Comparison of ENCODE assay signal across 10 cellular contexts in the genomic region with DNA sequence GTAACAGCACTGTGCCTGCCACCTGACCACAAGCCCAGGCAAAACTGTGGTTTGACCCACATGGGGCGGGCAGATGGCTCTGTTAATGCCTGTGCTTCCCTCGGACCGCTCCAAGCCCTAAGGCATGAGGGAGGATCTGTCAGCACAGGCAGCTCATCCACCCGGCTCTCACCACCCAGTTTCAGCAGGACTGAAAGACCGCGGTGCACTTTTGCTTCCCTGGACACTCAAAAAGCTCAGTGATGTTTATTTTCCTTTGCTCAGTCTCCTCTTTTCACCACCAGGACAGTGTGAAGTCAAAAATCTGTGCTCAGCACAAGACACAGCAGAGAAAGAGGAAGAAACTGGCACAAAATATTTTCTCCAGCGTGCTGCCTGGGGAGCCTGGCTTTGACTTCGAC.
DNase-seq lines count a peak whose midpoint lies in the region; ATAC-seq and TF ChIP-seq lines count a peak whose summit lies in the region.
"Had no signal": no experiment of that assay in that cellular context is flagged by ENCODE, and none has a peak within 500 bp of the region (broad histone marks: within the 10 kb centered on the region; RNA-seq: fewer than 3 reads in every experiment).

No MANE protein-coding gene starts in this region.

- intact Hi-C loops in sciatic nerve (cut with DNase I): no loop called here

- no peak for TF ChIP-seq CTCF in GM13976 (IDR thresholded peaks at IDR 0.05; ENCODE audit: borderline replicate concordance, control extremely low read depth, extremely low read depth, insufficient read depth, missing control alignments)

- in situ Hi-C loops in GM13976 (cut with MboI; ENCODE audit: low sequenced_read_pairs, unreplicated experiment): no loop called here

- peak; percentile 56 for ATAC-seq in esophagus mucosa
- peak; percentile 47 for ATAC-seq in sciatic nerve
- ATAC-seq in GM19455 (IDR thresholded peaks at IDR 0.05; ENCODE audit: unreplicated experiment): no peak
- no peak for ATAC-seq in HG02798 (IDR thresholded peaks at IDR 0.05; ENCODE audit: poor library complexity, unreplicated experiment)
- ATAC-seq: PC-3 had no signal

- DNase-seq in HPDE6-E6E7 (ENCODE audit: extremely low spot score): peak; percentile 58
- DNase-seq in UCSD-AML1 (lab: John Stamatoyannopoulos, UW; ENCODE audit: unreplicated experiment): peak; percentile 17
- no peak for DNase-seq in sciatic nerve (ENCODE audit: low spot score)
- DNase-seq in GM13976 (ENCODE audit: low spot score): no peak
- DNase-seq: activated CD4-positive, alpha-beta T cell treated with anti-CD3 and anti-CD28 coated beads, Interleukin-2, amount 50 U/mL, for 4 hours; activated effector memory CD4-positive, alpha-beta T cell treated with Interleukin-2 at 50 U/mL for 16 hours; PC-3 had no signal

Comparison
In these comparisons a context has a peak if more than half of its experiments do, and no peak if none do; other contexts are left out.
1. DNase-seq: peak in HPDE6-E6E7 (single experiment) and UCSD-AML1 (single experiment); none in sciatic nerve (single experiment) and GM13976 (single experiment).
2. ATAC-seq: peak in esophagus mucosa (single experiment) and sciatic nerve (single experiment); none in GM19455 (single experiment) and HG02798 (single experiment).